Comparison of ENCODE assay signal across 32 cellular contexts in the genomic region with DNA sequence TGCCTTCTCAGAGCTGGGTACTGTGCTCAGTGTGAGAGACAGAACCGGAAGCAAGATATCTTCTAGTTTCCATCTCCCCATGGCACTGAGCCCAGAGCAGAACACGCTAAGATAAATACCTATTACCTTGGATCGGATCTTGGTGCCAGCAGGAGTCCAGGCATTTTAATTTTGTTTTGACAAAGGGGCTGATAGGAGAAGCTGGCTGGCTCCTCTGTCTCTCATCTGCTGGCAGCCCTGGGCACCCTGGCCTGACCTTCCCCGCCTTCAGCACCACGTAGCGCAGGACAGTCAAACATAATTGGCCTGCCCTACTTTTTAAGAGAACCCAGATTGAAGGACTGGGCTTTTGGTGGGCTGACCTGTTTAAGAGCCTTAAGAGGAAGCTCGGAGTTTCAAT.
DNase-seq lines count a peak whose midpoint lies in the region; ATAC-seq and TF ChIP-seq lines count a peak whose summit lies in the region.
"Had no signal": no experiment of that assay in that cellular context is flagged by ENCODE, and none has a peak within 500 bp of the region (broad histone marks: within the 10 kb centered on the region; RNA-seq: fewer than 3 reads in every experiment).

No MANE protein-coding gene starts in this region.

- H3K27ac ChIP-seq in GM23338 (ENCODE audit: low read depth) = no peak overlapping the region
- no peak overlapping the region for H3K27ac ChIP-seq in liver (ENCODE audit: low read depth in 1 of 2, low read length in 2 of 2)
- H3K27ac ChIP-seq: esophagus squamous epithelium, foreskin keratinocyte, GM23248, neutrophil, RWPE1, SJSA1 had no signal

- no peak for TF ChIP-seq RAD21 in liver (IDR thresholded peaks at IDR 0.05)

- H4K20me1 ChIP-seq in GM23338 (replicated peaks; ENCODE audit: insufficient read depth) = no peaks in the 10 kb centered on the region

- H3K27me3 Mint-ChIP-seq in GM23338 (ENCODE audit: insufficient read depth, low read depth, poor library complexity) = peaks cover 7% of the 10 kb centered on the region
- H3K27me3 Mint-ChIP-seq in stimulated activated naive B cell treated with anti-CD40 and anti-IgM and Interleukin-4, amounts not matched to agents 10 μg/mL and 1 μg/mL and 100 μg/mL, for 72 hours = peaks cover 18 to 33% of the 10 kb centered on the region in 2 donors

- H3K79me2 ChIP-seq in GM23338 (replicated peaks; ENCODE audit: insufficient read depth) = no peaks in the 10 kb centered on the region

- 59% methylated on average over 7 of the region's 7 CpGs for WGBS in liver

- H3K9me3 ChIP-seq in liver (ENCODE audit: control insufficient read depth in 4 of 4, low read length in 3 of 4) = no peaks in the 10 kb centered on the region
- H3K9me3 ChIP-seq: neutrophil, SJSA1 had no signal

- H2AFZ ChIP-seq in GM23338 = no peak overlapping the region
- H2AFZ ChIP-seq: GM23248 had no signal

- H3K4me1 ChIP-seq in GM23338 (ENCODE audit: insufficient read depth) (0 out of 2 replicates have a peak, but pooled peaks cover 7% of the 10 kb centered on the region), liver (ENCODE audit: control insufficient read depth in 4 of 4, insufficient read depth in 4 of 4, low read length in 3 of 4) (peaks cover 0 to 1% (median 0%) of the 10 kb centered on the region in 4 donors)
- H3K4me1 ChIP-seq: esophagus squamous epithelium, foreskin keratinocyte, SJSA1 had no signal

- H3F3A ChIP-seq in GM23338 (replicated peaks; ENCODE audit: low read depth) = no peaks in the 10 kb centered on the region

- no peak overlapping the region for H3K4me2 ChIP-seq in GM23338

- peak; percentile 34; the same call in 1 of the 3 replicates for ATAC-seq in GM23338
- ATAC-seq in stimulated activated naive B cell treated with anti-CD40 and anti-IgM and Interleukin-4, amounts not matched to agents 10 μg/mL and 1 μg/mL and 100 μg/mL, for 72 hours (replicated peaks) = no peak
- ATAC-seq: foreskin keratinocyte; left ventricle myocardium superior; naive thymus-derived CD4-positive, alpha-beta T cell; stimulated activated effector memory CD8-positive, alpha-beta T cell treated with anti-CD3 and anti-CD28 coated beads, Interleukin-12 subunit alpha, Interleukin-12 subunit beta, amount 100 ng/mL, for 72 hours; T-cell had no signal

- H3K4me3 ChIP-seq in GM23338 (no peak overlapping the region), liver (ENCODE audit: low read depth in 1 of 3, low read length in 3 of 3) (no peak overlapping the region)
- H3K4me3 ChIP-seq: esophagus squamous epithelium, GM23248, SJSA1 had no signal

- no peak overlapping the region for H3K4me3 Mint-ChIP-seq in GM23338
- no peak overlapping the region for H3K4me3 Mint-ChIP-seq in stimulated activated naive B cell treated with anti-CD40 and anti-IgM and Interleukin-4, amounts not matched to agents 10 μg/mL and 1 μg/mL and 100 μg/mL, for 72 hours
- H3K4me3 Mint-ChIP-seq: activated CD4-positive, alpha-beta memory T cell treated with anti-CD3 and anti-CD28 coated beads for 36 hours; activated naive CD4-positive, alpha-beta T cell treated with anti-CD3 and anti-CD28 coated beads for 36 hours; activated T-helper 1 cell treated with anti-CD3 and anti-CD28 coated beads, Interleukin-12 subunit alpha, Interleukin-12 subunit beta, Interleukin-2, Interleukin-4 antibody, amounts not matched to agents 30 ng/mL and 10 ng/mL and 1 ng/mL, durations not matched to agents 14 hours and 24 hours and 36 hours; CD14-positive monocyte; HFFc6; IgD-negative memory B cell; mesothelial cell of epicardium; naive thymus-derived CD4-positive, alpha-beta T cell; stimulated activated effector memory CD8-positive, alpha-beta T cell treated with anti-CD3 and anti-CD28 coated beads, Interleukin-12 subunit alpha, Interleukin-12 subunit beta, amount 100 ng/mL, for 72 hours; T-cell; type B pancreatic cell had no signal

- DNase-seq in DMS79 (lab: John Stamatoyannopoulos, UW) (peak; percentile 24), GM23338 (ENCODE audit: low spot score) (no peak), RPMI8226 (peak; percentile 23), NCI-H524 treated with DMSO at 0.1 percent for 48 hours (lab: John Stamatoyannopoulos, UW) (no peak), ureter (ENCODE audit: low spot score) (no peak)
- no peak for DNase-seq in stimulated activated naive B cell treated with anti-CD40 and anti-IgM and Interleukin-4, amounts not matched to agents 10 μg/mL and 1 μg/mL and 100 μg/mL, for 72 hours
- DNase-seq: activated CD4-positive, alpha-beta memory T cell treated with anti-CD3 and anti-CD28 coated beads for 36 hours; activated CD4-positive, CD25-positive, alpha-beta regulatory T cell treated with anti-CD3 and anti-CD28 coated beads, Interleukin-2, amount 50 U/mL, for 72 hours; activated naive CD4-positive, alpha-beta T cell treated with anti-CD3 and anti-CD28 coated beads for 36 hours; cerebellar nuclear complex; dermis blood vessel endothelial cell; esophagus squamous epithelium; foreskin keratinocyte; GM23248; head of caudate nucleus; HFFc6; left ventricle myocardium superior; naive thymus-derived CD4-positive, alpha-beta T cell; NCI-H187; NCI-H774; stimulated activated CD4-positive, alpha-beta T cell treated with anti-CD3 and anti-CD28 coated beads, Interleukin-4, amount 100 ng/mL, for 4 hours; T-cell had no signal

- peaks cover 10% of the 10 kb centered on the region; the same call in 2 of the 3 replicates for H3K36me3 Mint-ChIP-seq in GM23338 (ENCODE audit: low read depth)
- H3K36me3 Mint-ChIP-seq in stimulated activated naive B cell treated with anti-CD40 and anti-IgM and Interleukin-4, amounts not matched to agents 10 μg/mL and 1 μg/mL and 100 μg/mL, for 72 hours = no peaks in the 10 kb centered on the region
- H3K36me3 Mint-ChIP-seq: activated CD4-positive, alpha-beta memory T cell treated with anti-CD3 and anti-CD28 coated beads for 36 hours; CD14-positive monocyte; IgD-negative memory B cell; mesothelial cell of epicardium; stimulated activated effector memory CD8-positive, alpha-beta T cell treated with anti-CD3 and anti-CD28 coated beads, Interleukin-12 subunit alpha, Interleukin-12 subunit beta, amount 100 ng/mL, for 72 hours; T-cell; type B pancreatic cell had no signal

- H3K27me3 ChIP-seq in GM23338 (ENCODE audit: insufficient read depth) (peaks cover 10% of the 10 kb centered on the region; the same call in 1 of the 2 replicates), liver (ENCODE audit: control insufficient read depth in 4 of 4, insufficient read depth in 4 of 4, low read length in 3 of 4) (no peaks in the 10 kb centered on the region)
- H3K27me3 ChIP-seq: foreskin keratinocyte, SJSA1 had no signal

- H3K9me3 Mint-ChIP-seq in GM23338 = peaks cover 3% of the 10 kb centered on the region; the same call in 1 of the 3 replicates
- H3K9me3 Mint-ChIP-seq in stimulated activated naive B cell treated with anti-CD40 and anti-IgM and Interleukin-4, amounts not matched to agents 10 μg/mL and 1 μg/mL and 100 μg/mL, for 72 hours = peaks cover 2 to 4% of the 10 kb centered on the region in 2 donors
- H3K9me3 Mint-ChIP-seq: activated CD4-positive, alpha-beta memory T cell treated with anti-CD3 and anti-CD28 coated beads for 36 hours; activated naive CD4-positive, alpha-beta T cell treated with anti-CD3 and anti-CD28 coated beads for 36 hours; activated T-helper 1 cell treated with anti-CD3 and anti-CD28 coated beads, Interleukin-12 subunit alpha, Interleukin-12 subunit beta, Interleukin-2, Interleukin-4 antibody, amounts not matched to agents 30 ng/mL and 10 ng/mL and 1 ng/mL, durations not matched to agents 14 hours and 24 hours and 36 hours had no signal

- no peak overlapping the region for H3K27ac Mint-ChIP-seq in GM23338
- H3K27ac Mint-ChIP-seq in stimulated activated naive B cell treated with anti-CD40 and anti-IgM and Interleukin-4, amounts not matched to agents 10 μg/mL and 1 μg/mL and 100 μg/mL, for 72 hours = no peak overlapping the region
- H3K27ac Mint-ChIP-seq: activated CD4-positive, alpha-beta memory T cell treated with anti-CD3 and anti-CD28 coated beads for 36 hours; activated naive CD4-positive, alpha-beta T cell treated with anti-CD3 and anti-CD28 coated beads for 36 hours; activated T-helper 1 cell treated with anti-CD3 and anti-CD28 coated beads, Interleukin-12 subunit alpha, Interleukin-12 subunit beta, Interleukin-2, Interleukin-4 antibody, amounts not matched to agents 30 ng/mL and 10 ng/mL and 1 ng/mL, durations not matched to agents 14 hours and 24 hours and 36 hours; CD14-positive monocyte; HFFc6; IgD-negative memory B cell; mesothelial cell of epicardium; naive thymus-derived CD4-positive, alpha-beta T cell; stimulated activated effector memory CD8-positive, alpha-beta T cell treated with anti-CD3 and anti-CD28 coated beads, Interleukin-12 subunit alpha, Interleukin-12 subunit beta, amount 100 ng/mL, for 72 hours; T-cell; type B pancreatic cell had no signal

- TF ChIP-seq CTCF in GM23338 (conservative IDR thresholded peaks at IDR 0.05; ENCODE audit: low read depth in 2 of 2) (no peak), liver (IDR thresholded peaks at IDR 0.05; ENCODE audit: low read depth, low read length, missing input control) (no peak)

- H3K36me3 ChIP-seq in GM23338 (ENCODE audit: insufficient read depth) (no peaks in the 10 kb centered on the region), liver (ENCODE audit: control insufficient read depth in 4 of 4, insufficient read depth in 3 of 4, low read depth in 1 of 4, low read length in 3 of 4) (no peaks in the 10 kb centered on the region)
- H3K36me3 ChIP-seq: esophagus squamous epithelium, neutrophil, SJSA1 had no signal

- H3K9ac ChIP-seq in liver (ENCODE audit: low read depth in 1 of 2, low read length in 2 of 2) = no peak overlapping the region
- H3K9ac ChIP-seq: GM23248 had no signal

- H3K4me1 Mint-ChIP-seq in GM23338 = peaks cover 15% of the 10 kb centered on the region
- no peaks in the 10 kb centered on the region for H3K4me1 Mint-ChIP-seq in stimulated activated naive B cell treated with anti-CD40 and anti-IgM and Interleukin-4, amounts not matched to agents 10 μg/mL and 1 μg/mL and 100 μg/mL, for 72 hours
- H3K4me1 Mint-ChIP-seq: CD14-positive monocyte; IgD-negative memory B cell; mesothelial cell of epicardium; stimulated activated effector memory CD8-positive, alpha-beta T cell treated with anti-CD3 and anti-CD28 coated beads, Interleukin-12 subunit alpha, Interleukin-12 subunit beta, amount 100 ng/mL, for 72 hours; T-cell had no signal

- H3K9me2 ChIP-seq in GM23338 (ENCODE audit: insufficient read depth) = no peaks in the 10 kb centered on the region

TF ChIP-seq in GM23338, 12 proteins besides CTCF, POLR2A, EP300 and RAD21 (continues in another document):
- TF ChIP-seq NANOG (IDR thresholded peaks at IDR 0.05; ENCODE audit: borderline replicate concordance) (no peak), POLR2AphosphoS5 (IDR thresholded peaks at IDR 0.05; ENCODE audit: low read depth) (no peak), CREB1 (CRISPR knock-in tag; IDR thresholded peaks at IDR 0.05; ENCODE audit: low read depth) (no peak)

TF ChIP-seq in liver, 16 proteins besides CTCF, POLR2A, EP300 and RAD21 (continues in another document):
- no peak for TF ChIP-seq RXRA (IDR thresholded peaks at IDR 0.05)

Comparison
In these comparisons a context has a peak if more than half of its experiments do, and no peak if none do; other contexts are left out.
1. DNase-seq: peak in DMS79 (single experiment) and RPMI8226 (single experiment); none in GM23338 (single experiment), NCI-H524 treated with DMSO at 0.1 percent for 48 hours (single experiment), stimulated activated naive B cell treated with anti-CD40 and anti-IgM and Interleukin-4, amounts not matched to agents 10 μg/mL and 1 μg/mL and 100 μg/mL, for 72 hours (single experiment) and ureter (single experiment).